1 cellular context compared by ENCODE assay signal in genomic region chr1:167630568-167631385, GRCh38.
TF ChIP-seq lines count a peak whose summit lies in the region.

No MANE protein-coding gene starts in this region.

TF ChIP-seq in K562, 482 proteins besides CTCF, POLR2A, EP300 and RAD21 (continued from another document and continues in another):
- no peak for TF ChIP-seq ZNF518B (CRISPR knock-in tag; IDR thresholded peaks at IDR 0.05)
- TF ChIP-seq AFF4 (CRISPR knock-in tag; IDR thresholded peaks at IDR 0.05), result no peak
- TF ChIP-seq OTX1 (CRISPR knock-in tag; IDR thresholded peaks at IDR 0.05), result 0 out of 2 replicates have a peak, but pooled peaks have one; percentile 21
- no peak for TF ChIP-seq TCF3 (CRISPR knock-in tag; IDR thresholded peaks at IDR 0.05)
- TF ChIP-seq ZNF79 (CRISPR knock-in tag; IDR thresholded peaks at IDR 0.05; ENCODE audit: low read depth), result no peak
- TF ChIP-seq ZNF589 (CRISPR knock-in tag; IDR thresholded peaks at IDR 0.05; ENCODE audit: low read depth), result no peak
- TF ChIP-seq SREBF2 (CRISPR knock-in tag; IDR thresholded peaks at IDR 0.05), result no peak
- TF ChIP-seq RFX1 (IDR thresholded peaks at IDR 0.05), result no peak
- TF ChIP-seq NONO (IDR thresholded peaks at IDR 0.05; ENCODE audit: low read depth in 2 of 2, low read length in 1 of 2), result no peak
- no peak for TF ChIP-seq TSC22D4 (tag; IDR thresholded peaks at IDR 0.05)
- no peak for TF ChIP-seq NCOA2 (IDR thresholded peaks at IDR 0.05; ENCODE audit: partially characterized antibody in 2 of 2)
- no peak for TF ChIP-seq NR2C2 (CRISPR knock-in tag; IDR thresholded peaks at IDR 0.05)
- TF ChIP-seq NR2C2 (tag; IDR thresholded peaks at IDR 0.05), result no peak
- no peak for TF ChIP-seq BCOR (IDR thresholded peaks at IDR 0.05)
- no peak for TF ChIP-seq COPS2 (conservative IDR thresholded peaks at IDR 0.05)
- TF ChIP-seq MYNN (IDR thresholded peaks at IDR 0.05), result no peak
- no peak for TF ChIP-seq MYNN (CRISPR knock-in tag; IDR thresholded peaks at IDR 0.05)
- no peak for TF ChIP-seq TAL1 (IDR thresholded peaks at IDR 0.05)
- no peak for TF ChIP-seq ZKSCAN3 (CRISPR knock-in tag; IDR thresholded peaks at IDR 0.05)
- TF ChIP-seq SMARCB1 (IDR thresholded peaks at IDR 0.05; ENCODE audit: insufficient read length, low read depth), result no peak
- TF ChIP-seq ZKSCAN1 (IDR thresholded peaks at IDR 0.05; ENCODE audit: low read depth, low read length), result 0 out of 2 replicates have a peak, but pooled peaks have one; percentile 43
- TF ChIP-seq MAX (CRISPR knock-in tag; IDR thresholded peaks at IDR 0.05), result no peak
- no peak for TF ChIP-seq CCNT2 (IDR thresholded peaks at IDR 0.05; ENCODE audit: borderline replicate concordance, extremely low read depth, insufficient read length, low read depth, low read length)
- no peak; a peak in 1 of 4 replicates for TF ChIP-seq ZNF639 (CRISPR knock-in tag; conservative IDR thresholded peaks at IDR 0.05 in 1 of 2, IDR thresholded peaks at IDR 0.05 in 1 of 2)
- TF ChIP-seq HDAC3 (IDR thresholded peaks at IDR 0.05; ENCODE audit: borderline replicate concordance, partially characterized antibody), result no peak
- TF ChIP-seq ZKSCAN8 (CRISPR knock-in tag; IDR thresholded peaks at IDR 0.05), result 0 out of 2 replicates have a peak, but pooled peaks have one; percentile 53
- TF ChIP-seq CHCHD3 (CRISPR knock-in tag; IDR thresholded peaks at IDR 0.05), result no peak
- TF ChIP-seq MAZ (CRISPR knock-in tag; conservative IDR thresholded peaks at IDR 0.05 in 1 of 2, IDR thresholded peaks at IDR 0.05 in 1 of 2), result peak in 1 of 2 experiments; percentile 28; a peak in 2 of 4 replicates
- TF ChIP-seq ZNF280A (IDR thresholded peaks at IDR 0.05; ENCODE audit: low read depth, partially characterized antibody), result no peak
- no peak for TF ChIP-seq ZNF274 (IDR thresholded peaks at IDR 0.05; ENCODE audit: borderline replicate concordance, low read depth, low read length)
- no peak for TF ChIP-seq ESRRB (CRISPR knock-in tag; IDR thresholded peaks at IDR 0.05; ENCODE audit: borderline replicate concordance)
- TF ChIP-seq FOXO4 (CRISPR knock-in tag; IDR thresholded peaks at IDR 0.05), result no peak
- TF ChIP-seq ZMIZ1 (IDR thresholded peaks at IDR 0.05; ENCODE audit: low read depth in 2 of 2, low read length in 2 of 2), result no peak
- 0 out of 2 replicates have a peak, but pooled peaks have one; percentile 45 for TF ChIP-seq THRAP3 (IDR thresholded peaks at IDR 0.05; ENCODE audit: borderline replicate concordance)
- TF ChIP-seq FOXA1 (IDR thresholded peaks at IDR 0.05; ENCODE audit: borderline replicate concordance), result no peak
- TF ChIP-seq TEAD4 (IDR thresholded peaks at IDR 0.05; ENCODE audit: low read length), result peak; percentile 2; the same call in 1 of the 2 replicates
- no peak for TF ChIP-seq TEAD4 (CRISPR knock-in tag; IDR thresholded peaks at IDR 0.05; ENCODE audit: borderline replicate concordance)
- no peak for TF ChIP-seq ZNF695 (CRISPR knock-in tag; IDR thresholded peaks at IDR 0.05)
- no peak for TF ChIP-seq NEUROD1 (IDR thresholded peaks at IDR 0.05; ENCODE audit: borderline replicate concordance, low read depth, low read length, partially characterized antibody)
- no peak for TF ChIP-seq ZNF224 (CRISPR knock-in tag; IDR thresholded peaks at IDR 0.05)
- no peak for TF ChIP-seq SNRNP70 (optimal IDR thresholded peaks at IDR 0.05; ENCODE audit: low read depth, low read length)
- TF ChIP-seq E2F1 (CRISPR knock-in tag; IDR thresholded peaks at IDR 0.05), result no peak
- no peak for TF ChIP-seq CTBP1 (IDR thresholded peaks at IDR 0.05; ENCODE audit: borderline replicate concordance)
- TF ChIP-seq NFE2 (IDR thresholded peaks at IDR 0.05; ENCODE audit: low read depth), result no peak
- TF ChIP-seq ZBTB7A (IDR thresholded peaks at IDR 0.05; ENCODE audit: borderline replicate concordance, control insufficient read depth, low read depth, low read length), result no peak
- no peak for TF ChIP-seq ZNF395 (CRISPR knock-in tag; IDR thresholded peaks at IDR 0.05)
- TF ChIP-seq DLX4 (CRISPR knock-in tag; IDR thresholded peaks at IDR 0.05), result no peak
